In the genomic region with DNA sequence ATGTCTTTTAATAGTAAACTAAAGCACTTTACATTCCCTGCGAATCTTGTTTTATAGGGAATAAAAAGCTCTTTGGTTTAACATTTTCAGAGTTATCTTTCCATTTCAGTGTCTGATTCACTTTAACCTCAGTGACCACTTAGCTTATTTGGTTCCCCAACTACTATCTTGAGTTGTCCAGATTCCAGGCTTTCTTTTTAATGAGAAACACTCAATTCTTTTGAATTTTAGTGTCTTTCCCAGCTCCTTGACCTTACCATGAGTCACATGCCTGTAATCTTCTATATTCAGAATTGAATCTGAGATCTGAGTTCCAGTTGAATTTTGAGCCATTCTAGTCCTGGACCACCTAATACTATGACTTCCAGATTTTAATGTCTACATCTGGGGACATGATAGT, we compare ENCODE assay signal across 25 cellular contexts.
DNase-seq lines count a peak whose midpoint lies in the region; FAIRE-seq and TF ChIP-seq lines count a peak whose summit lies in the region.
"Had no signal": no experiment of that assay in that cellular context is flagged by ENCODE, and none has a peak within 500 bp of the region (broad histone marks: within the 10 kb centered on the region; RNA-seq: fewer than 3 reads in every experiment).

No MANE protein-coding gene starts in this region.

- TF ChIP-seq POLR2A in GM12892 (IDR thresholded peaks at IDR 0.05; ENCODE audit: low read depth, low read length), result no peak

- H3K4me3 ChIP-seq in fibroblast of mammary gland (ENCODE audit: control insufficient read depth, low read depth, low read length), result no peak overlapping the region
- H3K4me3 ChIP-seq: A549, BLaER1, Peyer's patch, SJSA1 had no signal

- no peak for TF ChIP-seq CTCF in fibroblast of mammary gland (conservative IDR thresholded peaks at IDR 0.05; ENCODE audit: control insufficient read depth, insufficient read depth, low read depth, low read length)

- FAIRE-seq in GM12892 (lab: Jason Lieb, UNC), result no peak
- FAIRE-seq: A549, H54, HepG2 had no signal

- peak; percentile 22 for DNase-seq in EL
- peak; percentile 13 for DNase-seq in HT1080 (ENCODE audit: low read depth)
- DNase-seq in fibroblast of mammary gland (ENCODE audit: low read depth), result peak; percentile 53
- DNase-seq in stromal cell of bone marrow (ENCODE audit: low read depth), result peak; percentile 13
- no peak for DNase-seq in GM12892 (ENCODE audit: insufficient read length)
- no peak for DNase-seq in medulla oblongata (ENCODE audit: extremely low spot score)
- DNase-seq in DMS153 (lab: John Stamatoyannopoulos, UW), result no peak
- DNase-seq: Caco-2; CD4-positive, alpha-beta T cell; DMS 273 treated with DMSO at 0.1 percent for 48 hours; DND-41; GDM1; HFFc6; KBM-7; NCI-H1092 treated with DMSO at 0.1 percent for 48 hours; NCI-H2029 treated with DMSO at 0.1 percent for 48 hours; NCI-H2171 treated with DMSO at 0.1 percent for 48 hours; NCI-H446; NCI-H526; Peyer's patch had no signal

Comparison
In these comparisons a context has a peak if more than half of its experiments do, and no peak if none do; other contexts are left out.
1. DNase-seq: peak in EL (single experiment), HT1080 (single experiment), fibroblast of mammary gland (single experiment) and stromal cell of bone marrow (single experiment); none in GM12892 (single experiment), medulla oblongata (single experiment) and DMS153 (single experiment).